8 cellular contexts compared by ENCODE assay signal in genomic region chr10:73159038-73159648, GRCh38. TPM values are rescaled to one million over a fixed set of nuclear protein-coding genes. Genes with fewer than 3 reads are reported as not detected.
A peak's percentile ranks its signal among the peaks of the same experiment; 100 is the strongest.
DNase-seq lines count a peak whose midpoint lies in the region; ATAC-seq and TF ChIP-seq lines count a peak whose summit lies in the region.

No MANE protein-coding gene starts in this region.

- H3K27ac ChIP-seq in RWPE2 (ENCODE audit: poor library complexity, severe bottlenecking), result no peak overlapping the region

- H3K27ac Mint-ChIP-seq in HFFc6 (0 out of 2 replicates have a peak overlapping the region, but pooled peaks have one; percentile 42), glutamatergic neuron (ENCODE audit: unreplicated experiment) (no peak overlapping the region)

- no peaks in the 10 kb centered on the region for H3K4me1 ChIP-seq in RWPE2 (ENCODE audit: insufficient read depth, poor library complexity, severe bottlenecking)

- ATAC-seq in RWPE2 (ENCODE audit: low read depth) (no peak), HG02981 (IDR thresholded peaks at IDR 0.05; ENCODE audit: unreplicated experiment) (no peak), GM21390 (IDR thresholded peaks at IDR 0.05; ENCODE audit: unreplicated experiment) (no peak)

- peak; percentile 19 for DNase-seq in COLO668 (lab: John Stamatoyannopoulos, UW; ENCODE audit: unreplicated experiment)
- DNase-seq in HFFc6, result peak; percentile 56
- no peak for DNase-seq in RWPE2 (ENCODE audit: low spot score)
- peak; percentile 61 for DNase-seq in activated naive CD4-positive, alpha-beta T cell treated with Interleukin-2 at 50 U/mL for 16 hours
- peak; percentile 53 for DNase-seq in glutamatergic neuron
- peak; percentile 65 for DNase-seq in putamen (ENCODE audit: low spot score)

- H3K36me3 ChIP-seq in RWPE2 (ENCODE audit: low read depth), result peaks cover 76% of the 10 kb centered on the region

- H3K4me3 Mint-ChIP-seq in HFFc6 (no peak overlapping the region), glutamatergic neuron (ENCODE audit: unreplicated experiment) (no peak overlapping the region)

- H3K27me3 ChIP-seq in RWPE2 (ENCODE audit: insufficient read depth, poor library complexity, severe bottlenecking), result no peaks in the 10 kb centered on the region

- H3K9me3 Mint-ChIP-seq in HFFc6, result no peaks in the 10 kb centered on the region
- no peaks in the 10 kb centered on the region for H3K9me3 Mint-ChIP-seq in glutamatergic neuron (ENCODE audit: unreplicated experiment)

- TF ChIP-seq CTCF in HFFc6 (IDR thresholded peaks at IDR 0.05) (peak; percentile 93), RWPE2 (IDR thresholded peaks at IDR 0.05; ENCODE audit: poor library complexity, severe bottlenecking) (peak; percentile 93), glutamatergic neuron (IDR thresholded peaks at IDR 0.05; ENCODE audit: partially characterized antibody, unreplicated experiment) (peak; percentile 82)

- H3K4me1 Mint-ChIP-seq in HFFc6 (ENCODE audit: low read depth), result peaks cover 31% of the 10 kb centered on the region
- H3K4me1 Mint-ChIP-seq in glutamatergic neuron (ENCODE audit: low read depth, unreplicated experiment), result no peaks in the 10 kb centered on the region

- no peaks in the 10 kb centered on the region for H3K9me3 ChIP-seq in RWPE2 (ENCODE audit: severe bottlenecking)

- peaks cover 20% of the 10 kb centered on the region for H3K36me3 Mint-ChIP-seq in HFFc6 (ENCODE audit: low read depth)
- H3K36me3 Mint-ChIP-seq in glutamatergic neuron (ENCODE audit: unreplicated experiment), result no peaks in the 10 kb centered on the region

- H3K27me3 Mint-ChIP-seq in HFFc6 (ENCODE audit: insufficient read depth) (no peaks in the 10 kb centered on the region), glutamatergic neuron (ENCODE audit: unreplicated experiment) (no peaks in the 10 kb centered on the region)

- no peak overlapping the region for H3K4me3 ChIP-seq in RWPE2 (ENCODE audit: severe bottlenecking)

RNA-seq across cellular contexts. Expression of gene ECD, which starts 8.7 kb away (rescaled TPM):
- total RNA-seq in HFFc6 (2021; fragmentation: NEBNext Ultra II Directional; extraction: Animal tissue kit (Norgen Biotek cat#: 25700)), result 10 to 100 TPM; 31.3 to 39.0 (median 33.6) TPM
- total RNA-seq in glutamatergic neuron (ENCODE audit: unreplicated experiment), result 31.3 TPM

RNA-seq across cellular contexts. Expression of gene FAM149B1, which starts 8.8 kb away (rescaled TPM):
- 10 to 100 TPM; 16.9 to 21.9 (median 19.5) TPM for total RNA-seq in HFFc6 (2021; fragmentation: NEBNext Ultra II Directional; extraction: Animal tissue kit (Norgen Biotek cat#: 25700))
- total RNA-seq in glutamatergic neuron (ENCODE audit: unreplicated experiment), result 31.3 TPM

RNA-seq across cellular contexts. Expression of gene NUDT13, which starts 48.9 kb away (rescaled TPM):
- 1 to 10 TPM; 1.3 to 2.3 (median 2.1) TPM for total RNA-seq in HFFc6 (2021; fragmentation: NEBNext Ultra II Directional; extraction: Animal tissue kit (Norgen Biotek cat#: 25700))
- total RNA-seq in glutamatergic neuron (ENCODE audit: unreplicated experiment), result 3.3 TPM
